Comparison of ENCODE assay signal across 10 cellular contexts in the genomic region with DNA sequence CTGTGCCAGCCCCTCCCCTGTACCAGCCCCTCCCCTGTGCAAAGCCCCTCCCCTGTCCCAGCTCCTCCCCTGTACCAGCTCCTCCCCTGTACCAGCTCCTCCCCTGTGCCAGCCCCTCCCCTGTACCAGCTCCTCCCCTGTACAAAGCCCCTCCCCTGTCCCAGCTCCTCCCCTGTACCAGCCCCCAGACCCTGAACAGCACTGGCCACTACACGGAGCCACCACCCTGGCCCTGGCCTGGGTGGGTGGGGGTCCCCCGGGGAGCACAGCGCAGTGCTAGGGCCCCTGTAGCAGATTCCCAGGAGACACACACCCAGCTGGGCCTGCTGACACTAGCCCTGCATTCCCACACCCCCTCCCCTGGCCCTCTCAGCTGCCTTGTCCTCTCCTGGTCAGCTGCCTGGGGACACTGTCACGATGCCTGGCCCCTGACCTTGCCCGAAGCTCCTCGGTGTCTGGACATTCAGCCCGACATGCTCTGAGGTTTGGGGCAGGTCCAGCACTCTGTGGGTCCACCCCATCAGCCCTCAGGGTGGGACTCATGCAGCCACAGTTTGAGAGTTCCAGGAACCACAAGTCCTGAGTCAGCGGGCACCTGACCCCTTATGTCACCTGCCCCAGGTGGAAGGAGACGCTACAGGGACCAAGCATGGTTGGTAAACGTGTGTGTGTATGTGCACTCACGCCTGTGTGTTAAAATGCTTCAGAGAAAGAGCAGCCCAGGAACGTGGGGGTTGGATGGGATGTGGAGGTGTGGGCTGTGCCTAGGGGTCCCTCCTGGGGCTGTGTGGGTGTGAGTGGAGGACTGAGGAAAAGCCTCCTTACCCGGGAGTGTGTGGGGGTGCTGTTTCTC.
DNase-seq lines count a peak whose midpoint lies in the region; ATAC-seq and TF ChIP-seq lines count a peak whose summit lies in the region.
"Had no signal": no experiment of that assay in that cellular context is flagged by ENCODE, and none has a peak within 500 bp of the region (broad histone marks: within the 10 kb centered on the region; RNA-seq: fewer than 3 reads in every experiment).

No MANE protein-coding gene starts in this region.

- no peak for TF ChIP-seq CTCF in CD8-positive, alpha-beta T cell (IDR thresholded peaks at IDR 0.05)
- TF ChIP-seq CTCF in NB4 (IDR thresholded peaks at IDR 0.05; ENCODE audit: low read depth, low read length) (no peak), esophagus squamous epithelium (IDR thresholded peaks at IDR 0.05) (no peak)

- H3K23ac ChIP-seq in trophoblast cell (ENCODE audit: low read length) = no peak overlapping the region

- H3K36me3 Mint-ChIP-seq in CD8-positive, alpha-beta T cell = no peaks in the 10 kb centered on the region

- H2BK5ac ChIP-seq in trophoblast cell (ENCODE audit: low read depth, low read length, poor library complexity) = no peak overlapping the region

- no peak overlapping the region for H3K4ac ChIP-seq in trophoblast cell (ENCODE audit: low read depth, low read length)

- no peak overlapping the region for H2BK12ac ChIP-seq in trophoblast cell (ENCODE audit: low read length)

- H3K4me2 ChIP-seq in trophoblast cell (ENCODE audit: low read length) = no peak overlapping the region

- no peaks in the 10 kb centered on the region for H3K9me3 Mint-ChIP-seq in CD8-positive, alpha-beta T cell

- H3K9me3 ChIP-seq in CD8-positive, alpha-beta T cell (ENCODE audit: low read length) = no peaks in the 10 kb centered on the region
- H3K9me3 ChIP-seq in esophagus squamous epithelium (no peaks in the 10 kb centered on the region), trophoblast cell (ENCODE audit: insufficient read depth, low read depth, low read length) (peaks cover 65% of the 10 kb centered on the region)

- no peaks in the 10 kb centered on the region for H3K79me2 ChIP-seq in trophoblast cell (ENCODE audit: control insufficient read depth, insufficient read depth, low read length, poor library complexity)

- TF ChIP-seq POLR2A in NB4 (IDR thresholded peaks at IDR 0.05; ENCODE audit: extremely low read depth, insufficient read length) (no peak), esophagus squamous epithelium (IDR thresholded peaks at IDR 0.05) (peak in 1 of 4 donors; percentile 11)

- CTCF ChIA-PET in CD8-positive, alpha-beta T cell (lab: Charles Lee) = no interaction called here

- no peak overlapping the region for H3K27ac ChIP-seq in CD8-positive, alpha-beta T cell (ENCODE audit: low read depth, low read length)
- H3K27ac ChIP-seq in esophagus squamous epithelium (peak overlapping the region in 3 of 4 donors; percentile 10 to 66 (median 25)), trophoblast cell (ENCODE audit: low read depth, low read length) (no peak overlapping the region)

- no peak overlapping the region for H3K4me3 Mint-ChIP-seq in CD8-positive, alpha-beta T cell

- H3K4me3 ChIP-seq in CD8-positive, alpha-beta T cell (ENCODE audit: low read depth, low read length) = no peak overlapping the region
- H3K4me3 ChIP-seq in NB4 (ENCODE audit: low read depth, low read length) (no peak overlapping the region), esophagus squamous epithelium (no peak overlapping the region), trophoblast cell (ENCODE audit: low read depth, low read length) (peak overlapping the region; percentile 23)

- intact Hi-C loops in CD8-positive, alpha-beta T cell (cut with DNase I, micrococcal nuclease) = no loop called here
- intact Hi-C loops in esophagus squamous epithelium (cut with DNase I) = no loop called here

- H3K18ac ChIP-seq in trophoblast cell (ENCODE audit: low read length) = no peak overlapping the region

- H3K79me1 ChIP-seq in trophoblast cell (ENCODE audit: low read length) = no peaks in the 10 kb centered on the region

- no peaks in the 10 kb centered on the region for H3K27me3 ChIP-seq in CD8-positive, alpha-beta T cell (ENCODE audit: insufficient read depth, low read length)
- H3K27me3 ChIP-seq in esophagus squamous epithelium = peaks cover 0 to 7% (median 0%) of the 10 kb centered on the region in 4 donors
- H3K27me3 ChIP-seq in trophoblast cell (ENCODE audit: insufficient read depth, low read length) = no peaks in the 10 kb centered on the region

- WGBS in esophagus squamous epithelium, 2 donors = 34 to 50% methylated on average over 6 to 7 of the region's 13 CpGs
- WGBS in trophoblast cell (ENCODE audit: extremely low coverage, insufficient coverage, insufficient read length) = no CpG with 5 or more reads among the region's 13 CpGs

- no peak overlapping the region for H4K12ac ChIP-seq in trophoblast cell (ENCODE audit: low read depth, low read length)

- H3K14ac ChIP-seq in trophoblast cell (ENCODE audit: low read length) = no peak overlapping the region

- H4K8ac ChIP-seq in trophoblast cell (ENCODE audit: low read depth, low read length) = no peak overlapping the region

- H2AFZ ChIP-seq in trophoblast cell (ENCODE audit: insufficient read depth, low read length, poor library complexity) = no peak overlapping the region

- peaks cover 13% of the 10 kb centered on the region for H3K4me1 ChIP-seq in CD8-positive, alpha-beta T cell (ENCODE audit: insufficient read depth, low read length)
- peaks cover 18 to 75% (median 23%) of the 10 kb centered on the region in 3 donors for H3K4me1 ChIP-seq in esophagus squamous epithelium
- no peaks in the 10 kb centered on the region for H3K4me1 ChIP-seq in trophoblast cell (ENCODE audit: control insufficient read depth in 1 of 2, insufficient read depth in 2 of 2, low read length in 2 of 2)

- no peaks in the 10 kb centered on the region for H3K36me3 ChIP-seq in CD8-positive, alpha-beta T cell (ENCODE audit: insufficient read depth, low read length)
- no peaks in the 10 kb centered on the region for H3K36me3 ChIP-seq in esophagus squamous epithelium
- no peaks in the 10 kb centered on the region for H3K36me3 ChIP-seq in trophoblast cell (ENCODE audit: control insufficient read depth in 1 of 2, insufficient read depth in 2 of 2, low read length in 2 of 2)

- H3K27me3 Mint-ChIP-seq in CD8-positive, alpha-beta T cell (ENCODE audit: low read depth) = no peaks in the 10 kb centered on the region

- peak; percentile 43 for ATAC-seq in CD8-positive, alpha-beta T cell

- no peak overlapping the region for H4K91ac ChIP-seq in trophoblast cell (ENCODE audit: low read depth, low read length)

- no peak overlapping the region for H2BK120ac ChIP-seq in trophoblast cell (ENCODE audit: insufficient read depth, low read length, poor library complexity)

- H3K27ac Mint-ChIP-seq in CD8-positive, alpha-beta T cell = no peak overlapping the region

- no peak overlapping the region for H2AK5ac ChIP-seq in trophoblast cell (ENCODE audit: low read length)

- peaks cover 19% of the 10 kb centered on the region for H3K4me1 Mint-ChIP-seq in CD8-positive, alpha-beta T cell (ENCODE audit: low read depth)

- no peak overlapping the region for H3K9ac ChIP-seq in trophoblast cell (ENCODE audit: low read length)

- no peak for DNase-seq in CD8-positive, alpha-beta T cell
- DNase-seq in NB4 (ENCODE audit: low read depth) (peak; percentile 88), esophagus squamous epithelium (lab: John Stamatoyannopoulos, UW) (no peak), trophoblast cell (no peak), NCI-H524 (lab: John Stamatoyannopoulos, UW) (no peak), T1000 (lab: John Stamatoyannopoulos, UW) (no peak), cerebellar nuclear complex (lab: John Stamatoyannopoulos, UW) (no peak), NCI-H526 treated with DMSO at 0.1 percent for 48 hours (lab: John Stamatoyannopoulos, UW) (no peak)
- DNase-seq: midbrain, NCI-H748 treated with DMSO at 0.1 percent for 48 hours had no signal

- POLR2A ChIA-PET in CD8-positive, alpha-beta T cell (lab: Charles Lee) = no interaction called here

Comparison
In these comparisons a context has a peak if more than half of its experiments do, and no peak if none do; other contexts are left out.
1. H3K27ac ChIP-seq: peak in esophagus squamous epithelium (3 of 4); none in CD8-positive, alpha-beta T cell (single experiment) and trophoblast cell (single experiment).